8 cellular contexts compared by ENCODE assay signal in genomic region chr12:133081408-133081806, GRCh38. TPM values are rescaled to one million over a fixed set of nuclear protein-coding genes. Genes with fewer than 3 reads are reported as not detected.
DNase-seq lines count a peak whose midpoint lies in the region; ATAC-seq, FAIRE-seq and TF ChIP-seq lines count a peak whose summit lies in the region.

No MANE protein-coding gene starts in this region.

- no TSS peak for BruUV-seq in MCF 10A (replicated peaks; lab: Mats Ljungman, UMichigan)

- CTCF ChIA-PET in MCF 10A (lab: Yijun Ruan, JAX) = interaction anchor here (0.7 to 1.1 kb wide), 5 partner anchors 8 to 100 kb away, joined by 3 to 4 read pairs (median 3); partner anchors contain the start of gene ZNF268

- H3K4me3 ChIP-seq in breast epithelium (peak overlapping the region; percentile 78 to 92 (median 79)), kidney (ENCODE audit: low read length in 2 of 2) (peak overlapping the region; percentile 74 to 92), tibial artery (peak overlapping the region; percentile 87 to 89)

- H3K9me3 ChIP-seq in breast epithelium (peaks cover 69 to 83% of the 10 kb centered on the region in 2 donors), kidney (ENCODE audit: control insufficient read depth in 1 of 2, low read length in 2 of 2) (peaks cover 18 to 60% of the 10 kb centered on the region in 2 donors), tibial artery (peaks cover 0 to 81% (median 66%) of the 10 kb centered on the region in 3 donors)

- peaks cover 45% of the 10 kb centered on the region for H3K36me3 Mint-ChIP-seq in MCF 10A (ENCODE audit: insufficient read depth, unreplicated experiment)
- H3K36me3 Mint-ChIP-seq in activated naive CD8-positive, alpha-beta T cell treated with anti-CD3 and anti-CD28 coated beads, Interleukin-2, amount 50 U/mL, for 24 hours (ENCODE audit: low read depth) = peaks cover 71% of the 10 kb centered on the region

- ATAC-seq in activated naive CD8-positive, alpha-beta T cell treated with anti-CD3 and anti-CD28 coated beads, Interleukin-2, amount 50 U/mL, for 24 hours = no peak
- ATAC-seq in GM19351 (IDR thresholded peaks at IDR 0.05; ENCODE audit: unreplicated experiment) (no peak), GM21447 (IDR thresholded peaks at IDR 0.05; ENCODE audit: unreplicated experiment) (no peak)

- no peak for FAIRE-seq in kidney (lab: Jason Lieb, UNC)

- no peak overlapping the region for H3K9ac ChIP-seq in kidney (ENCODE audit: low read length in 2 of 2)

- H3K27me3 ChIP-seq in breast epithelium (no peaks in the 10 kb centered on the region), tibial artery (no peaks in the 10 kb centered on the region)

- DNase-seq in breast epithelium (ENCODE audit: low spot score in 2 of 2) (peak in 1 of 2 donors; percentile 21), MCF 10A (ENCODE audit: unreplicated experiment) (no peak), kidney (no peak), tibial artery (peak in 1 of 2 donors; percentile 18), hepatic stellate cell (ENCODE audit: low spot score) (no peak)
- peak; percentile 5 for DNase-seq in activated naive CD8-positive, alpha-beta T cell treated with anti-CD3 and anti-CD28 coated beads, Interleukin-2, amount 50 U/mL, for 24 hours

- TF ChIP-seq POLR2A in breast epithelium (IDR thresholded peaks at IDR 0.05) = no peak

- H3K4me1 Mint-ChIP-seq in MCF 10A (ENCODE audit: insufficient read depth, unreplicated experiment) = no peaks in the 10 kb centered on the region
- H3K4me1 Mint-ChIP-seq in activated naive CD8-positive, alpha-beta T cell treated with anti-CD3 and anti-CD28 coated beads, Interleukin-2, amount 50 U/mL, for 24 hours = peaks cover 11% of the 10 kb centered on the region

- peak overlapping the region in 1 of 2 donors; percentile 100 for H3K27ac ChIP-seq in breast epithelium
- no peak overlapping the region for H3K27ac ChIP-seq in kidney (ENCODE audit: low read depth in 2 of 2, low read length in 2 of 2)
- H3K27ac ChIP-seq in tibial artery = peak overlapping the region; percentile 96 to 99

- H3K36me3 ChIP-seq in breast epithelium (peaks cover 21% of the 10 kb centered on the region), kidney (ENCODE audit: control insufficient read depth in 1 of 2, insufficient read depth in 2 of 2, low read length in 2 of 2) (peaks cover 19 to 35% of the 10 kb centered on the region in 2 donors), tibial artery (peaks cover 46 to 54% (median 48%) of the 10 kb centered on the region in 3 donors)

- no peaks in the 10 kb centered on the region for H3K4me1 ChIP-seq in breast epithelium
- H3K4me1 ChIP-seq in kidney (ENCODE audit: control insufficient read depth in 1 of 2, insufficient read depth in 1 of 2, low read depth in 1 of 2, low read length in 2 of 2) = peaks cover 0 to 5% of the 10 kb centered on the region in 2 donors
- peaks cover 0 to 17% (median 8%) of the 10 kb centered on the region in 4 donors for H3K4me1 ChIP-seq in tibial artery

- H3K4me3 Mint-ChIP-seq in MCF 10A (ENCODE audit: unreplicated experiment) = no peak overlapping the region
- no peak overlapping the region for H3K4me3 Mint-ChIP-seq in activated naive CD8-positive, alpha-beta T cell treated with anti-CD3 and anti-CD28 coated beads, Interleukin-2, amount 50 U/mL, for 24 hours

- TF ChIP-seq CTCF in breast epithelium (IDR thresholded peaks at IDR 0.05) = no peak
- TF ChIP-seq CTCF in MCF 10A (IDR thresholded peaks at IDR 0.05; ENCODE audit: unreplicated experiment) = no peak
- TF ChIP-seq CTCF in kidney (IDR thresholded peaks at IDR 0.05; ENCODE audit: borderline replicate concordance, extremely low read depth, insufficient read depth) = no peak
- TF ChIP-seq CTCF in tibial artery (IDR thresholded peaks at IDR 0.05) = no peak

- H3K9me3 Mint-ChIP-seq in MCF 10A (ENCODE audit: unreplicated experiment) = peaks cover 26% of the 10 kb centered on the region
- H3K9me3 Mint-ChIP-seq in activated naive CD8-positive, alpha-beta T cell treated with anti-CD3 and anti-CD28 coated beads, Interleukin-2, amount 50 U/mL, for 24 hours = peaks cover 53% of the 10 kb centered on the region

- no peaks in the 10 kb centered on the region for H3K27me3 Mint-ChIP-seq in MCF 10A (ENCODE audit: insufficient read depth, unreplicated experiment)
- H3K27me3 Mint-ChIP-seq in activated naive CD8-positive, alpha-beta T cell treated with anti-CD3 and anti-CD28 coated beads, Interleukin-2, amount 50 U/mL, for 24 hours = no peaks in the 10 kb centered on the region

- intact Hi-C loops in breast epithelium (cut with DNase I; ENCODE audit: low total_unique reads) = no loop called here
- intact Hi-C loops in MCF 10A (cut with micrococcal nuclease) = loop anchor here (2.0 kb wide), 1 partner anchor 45 kb away; the partner anchor contains the start of gene ZNF84
- intact Hi-C loops in kidney (cut with DNase I) = no loop called here
- intact Hi-C loops in tibial artery (cut with DNase I; ENCODE audit: low total_unique reads) = loop anchor here (2.0 to 5.0 kb wide), 2 partner anchors 44 to 47 kb away; partner anchors contain the start of gene ZNF84

- no peak overlapping the region for H3K27ac Mint-ChIP-seq in MCF 10A (ENCODE audit: low read depth, unreplicated experiment)
- H3K27ac Mint-ChIP-seq in activated naive CD8-positive, alpha-beta T cell treated with anti-CD3 and anti-CD28 coated beads, Interleukin-2, amount 50 U/mL, for 24 hours = no peak overlapping the region

- POLR2A ChIA-PET in MCF 10A (lab: Yijun Ruan, JAX) = interaction anchor here (2.4 to 2.7 kb wide), 2 partner anchors 49 to 100 kb away, joined by 23 to 30 read pairs; partner anchors contain the start of genes ZNF10, ZNF268 and ZNF891

RNA-seq across cellular contexts. Expression of gene ZNF140, which starts 0.7 kb away (rescaled TPM):
- total RNA-seq in breast epithelium (10 to 100 TPM in 2 of 3 donors, 1 to 10 TPM in 1; 9.3 to 34.5 (median 22.3) TPM), MCF 10A (2022) (14.8 and 15.5 TPM in 2 replicates), kidney (20.4 TPM)
- 14.1 TPM for polyA plus RNA-seq in kidney (ENCODE audit: insufficient read depth, low read depth, low replicate concordance)

RNA-seq across cellular contexts. Expression of gene ZNF84, which starts 44.1 kb away (rescaled TPM):
- total RNA-seq in breast epithelium (10 to 100 TPM; 25.0 to 61.0 (median 29.2) TPM), MCF 10A (2022) (24.4 and 30.3 TPM in 2 replicates), kidney (32.7 TPM)
- polyA plus RNA-seq in kidney (ENCODE audit: insufficient read depth, low read depth, low replicate concordance) = 15.5 TPM

RNA-seq across cellular contexts. Expression of gene ZNF891, which starts 48.7 kb away (rescaled TPM):
- total RNA-seq in breast epithelium = 1 to 10 TPM; 2.7 to 5.7 (median 4.6) TPM
- 1.6 and 1.9 TPM in 2 replicates for total RNA-seq in MCF 10A (2022)
- total RNA-seq in kidney = 3.1 TPM
- polyA plus RNA-seq in kidney (ENCODE audit: insufficient read depth, low read depth, low replicate concordance) = 0.39 TPM

RNA-seq across cellular contexts. Expression of gene ZNF10, which starts 49.0 kb away (rescaled TPM):
- total RNA-seq in breast epithelium = 10 to 100 TPM; 12.8 to 35.0 (median 13.4) TPM
- total RNA-seq in MCF 10A (2022) = 6.6 and 7.2 TPM in 2 replicates
- total RNA-seq in kidney = 15.1 TPM
- polyA plus RNA-seq in kidney (ENCODE audit: insufficient read depth, low read depth, low replicate concordance) = 4.6 TPM

Comparison
In these comparisons a context has a peak if more than half of its experiments do, and no peak if none do; other contexts are left out.
1. intact Hi-C loops: an anchor here in MCF 10A (2.0 kb wide) and tibial artery (2.0 to 5.0 kb wide); none called in breast epithelium and kidney.
2. H3K27ac ChIP-seq: peak in tibial artery (2 of 2); none in kidney (0 of 2).
3. Peak in every context shown above with its lines, with median percentiles within 50 percentile points of each other: H3K4me3 ChIP-seq.